ENCODE assay signal across 13 cellular contexts in the genomic region with DNA sequence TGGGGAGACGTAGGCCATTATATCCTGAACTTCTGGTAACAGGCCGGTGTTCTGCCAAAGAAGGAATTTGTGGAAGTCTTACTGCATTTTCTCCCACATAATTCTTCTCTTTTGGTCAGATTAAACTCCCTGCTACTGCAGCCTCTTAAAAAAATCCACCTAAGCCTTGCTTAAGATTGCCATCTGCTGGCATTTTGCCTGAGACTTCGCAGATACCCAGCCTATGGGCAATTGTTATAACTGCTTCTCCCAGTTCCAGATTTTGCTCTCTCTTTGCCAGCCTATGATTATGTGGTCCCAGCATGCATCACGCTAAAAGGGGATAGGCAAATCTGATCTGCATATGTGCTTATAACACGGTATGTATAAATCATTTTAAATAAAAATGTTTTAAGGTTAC.
DNase-seq lines count a peak whose midpoint lies in the region; ATAC-seq and TF ChIP-seq lines count a peak whose summit lies in the region.
"Had no signal": no experiment of that assay in that cellular context is flagged by ENCODE, and none has a peak within 500 bp of the region (broad histone marks: within the 10 kb centered on the region; RNA-seq: fewer than 3 reads in every experiment).

No MANE protein-coding gene starts in this region.

- no peak overlapping the region for H3K4me3 Mint-ChIP-seq in endothelial cell (ENCODE audit: unreplicated experiment)
- H3K4me3 Mint-ChIP-seq: activated CD4-positive, alpha-beta memory T cell treated with anti-CD3 and anti-CD28 coated beads for 36 hours; memory B cell; stimulated activated effector memory CD8-positive, alpha-beta T cell treated with anti-CD3 and anti-CD28 coated beads, Interleukin-12 subunit alpha, Interleukin-12 subunit beta, amount 100 ng/mL, for 72 hours had no signal

- no peak overlapping the region for H3K27ac Mint-ChIP-seq in endothelial cell (ENCODE audit: unreplicated experiment)
- H3K27ac Mint-ChIP-seq: activated CD4-positive, alpha-beta memory T cell treated with anti-CD3 and anti-CD28 coated beads for 36 hours; memory B cell; stimulated activated effector memory CD8-positive, alpha-beta T cell treated with anti-CD3 and anti-CD28 coated beads, Interleukin-12 subunit alpha, Interleukin-12 subunit beta, amount 100 ng/mL, for 72 hours had no signal

- TF ChIP-seq CTCF in endothelial cell (IDR thresholded peaks at IDR 0.05; ENCODE audit: unreplicated experiment), result no peak

- H3K27me3 Mint-ChIP-seq in endothelial cell (ENCODE audit: unreplicated experiment), result peaks cover 2% of the 10 kb centered on the region
- H3K27me3 Mint-ChIP-seq: activated CD4-positive, alpha-beta memory T cell treated with anti-CD3 and anti-CD28 coated beads for 36 hours; memory B cell had no signal

- H3K36me3 Mint-ChIP-seq in endothelial cell (ENCODE audit: low read depth, unreplicated experiment), result no peaks in the 10 kb centered on the region
- H3K36me3 Mint-ChIP-seq: activated CD4-positive, alpha-beta memory T cell treated with anti-CD3 and anti-CD28 coated beads for 36 hours; memory B cell; stimulated activated effector memory CD8-positive, alpha-beta T cell treated with anti-CD3 and anti-CD28 coated beads, Interleukin-12 subunit alpha, Interleukin-12 subunit beta, amount 100 ng/mL, for 72 hours had no signal

- CTCF ChIA-PET in HEK293T (lab: Yijun Ruan, JAX), result no interaction called here

- ATAC-seq in HG03108 (IDR thresholded peaks at IDR 0.05; ENCODE audit: unreplicated experiment), result no peak
- ATAC-seq: stimulated activated effector memory CD8-positive, alpha-beta T cell treated with anti-CD3 and anti-CD28 coated beads, Interleukin-12 subunit alpha, Interleukin-12 subunit beta, amount 100 ng/mL, for 72 hours had no signal

- POLR2A ChIA-PET in HEK293T (lab: Yijun Ruan, JAX), result no interaction called here

- DNase-seq in ACHN (peak; percentile 6), HEK293T (ENCODE audit: extremely low spot score) (peak; percentile 7), NOMO-1 (lab: John Stamatoyannopoulos, UW; ENCODE audit: unreplicated experiment in 2 of 2) (peak; percentile 56 to 62), endothelial cell (ENCODE audit: low spot score) (peak; percentile 16), NCI-H1092 treated with DMSO at 0.1 percent for 48 hours (lab: John Stamatoyannopoulos, UW) (no peak), GOT3 (lab: John Stamatoyannopoulos, UW) (no peak), activated gamma-delta T cell treated with Interleukin-2 at 50 U/mL for 16 hours (no peak)
- DNase-seq: activated CD4-positive, alpha-beta memory T cell treated with anti-CD3 and anti-CD28 coated beads for 36 hours; erythroblast; posterior cingulate gyrus had no signal

- in situ Hi-C loops in ACHN (cut with HindIII; ENCODE audit: low pct_ligation_motif_present, low pct_unique_long_range_greater_than_20kb, low sequenced_read_pairs), result no loop called here

- no peaks in the 10 kb centered on the region for H3K9me3 Mint-ChIP-seq in endothelial cell (ENCODE audit: unreplicated experiment)
- H3K9me3 Mint-ChIP-seq: memory B cell had no signal

- no peaks in the 10 kb centered on the region for H3K4me1 Mint-ChIP-seq in endothelial cell (ENCODE audit: unreplicated experiment)
- H3K4me1 Mint-ChIP-seq: memory B cell; stimulated activated effector memory CD8-positive, alpha-beta T cell treated with anti-CD3 and anti-CD28 coated beads, Interleukin-12 subunit alpha, Interleukin-12 subunit beta, amount 100 ng/mL, for 72 hours had no signal

TF ChIP-seq in HEK293T, 16 proteins besides CTCF, POLR2A, EP300 and RAD21:
- TF ChIP-seq FOXA1 (IDR thresholded peaks at IDR 0.05), result no peak
- TF ChIP-seq ELF4 (IDR thresholded peaks at IDR 0.05), result no peak
- TF ChIP-seq, protein P1, sequence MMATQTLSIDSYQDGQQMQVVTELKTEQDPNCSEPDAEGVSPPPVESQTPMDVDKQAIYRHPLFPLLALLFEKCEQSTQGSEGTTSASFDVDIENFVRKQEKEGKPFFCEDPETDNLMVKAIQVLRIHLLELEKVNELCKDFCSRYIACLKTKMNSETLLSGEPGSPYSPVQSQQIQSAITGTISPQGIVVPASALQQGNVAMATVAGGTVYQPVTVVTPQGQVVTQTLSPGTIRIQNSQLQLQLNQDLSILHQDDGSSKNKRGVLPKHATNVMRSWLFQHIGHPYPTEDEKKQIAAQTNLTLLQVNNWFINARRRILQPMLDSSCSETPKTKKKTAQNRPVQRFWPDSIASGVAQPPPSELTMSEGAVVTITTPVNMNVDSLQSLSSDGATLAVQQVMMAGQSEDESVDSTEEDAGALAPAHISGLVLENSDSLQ (IDR thresholded peaks at IDR 0.05), result no peak
- no peak for TF ChIP-seq CTBP1 (IDR thresholded peaks at IDR 0.05; ENCODE audit: borderline replicate concordance)
- no peak for TF ChIP-seq ZNF384 (IDR thresholded peaks at IDR 0.05)

Comparison
In these comparisons a context has a peak if more than half of its experiments do, and no peak if none do; other contexts are left out.
1. DNase-seq: peak in ACHN (single experiment), HEK293T (single experiment), NOMO-1 (2 of 2) and endothelial cell (single experiment); none in NCI-H1092 treated with DMSO at 0.1 percent for 48 hours (single experiment), GOT3 (single experiment) and activated gamma-delta T cell treated with Interleukin-2 at 50 U/mL for 16 hours (single experiment).